Comparison of ENCODE assay signal across 1 cellular context in the genomic region with DNA sequence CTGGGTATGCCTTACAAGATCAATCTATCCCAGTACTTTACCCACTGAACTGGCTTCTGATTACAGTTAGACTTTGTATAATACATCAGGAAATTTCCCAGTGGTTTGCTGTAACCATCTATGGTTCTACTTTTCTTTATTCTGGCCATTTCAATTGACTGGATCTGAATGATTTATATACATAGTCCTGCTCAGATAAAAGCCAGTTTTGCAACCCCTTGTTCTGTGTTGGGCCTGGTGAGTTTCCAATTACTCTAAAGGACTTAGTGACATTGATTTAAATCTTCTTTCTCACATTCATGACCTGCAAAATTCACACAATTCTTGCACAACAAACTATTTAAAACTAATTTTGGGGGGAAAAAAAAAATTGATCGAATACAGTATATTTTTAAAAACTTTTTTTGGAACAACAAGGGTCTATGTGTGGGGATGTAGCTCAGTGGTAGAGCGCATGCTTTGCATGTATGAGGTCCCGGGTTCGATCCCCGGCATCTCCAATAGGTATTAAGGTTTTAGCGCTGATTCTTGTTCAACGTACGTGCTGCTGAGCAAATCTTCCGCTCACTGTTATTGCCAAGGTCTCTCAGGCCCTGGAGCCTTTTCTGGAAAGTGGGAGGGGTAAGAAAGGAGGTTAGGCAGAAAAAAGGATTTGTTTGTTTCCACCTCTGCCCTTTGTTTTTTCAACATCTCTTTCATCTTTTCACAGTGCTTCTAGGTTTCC.
A peak's percentile ranks its signal among the peaks of the same experiment; 100 is the strongest.
TF ChIP-seq lines count a peak whose summit lies in the region.

No MANE protein-coding gene starts in this region.

TF ChIP-seq in HepG2, 621 proteins besides CTCF, POLR2A, EP300 and RAD21 (continued from another document and continues in another):
- TF ChIP-seq, protein P1, sequence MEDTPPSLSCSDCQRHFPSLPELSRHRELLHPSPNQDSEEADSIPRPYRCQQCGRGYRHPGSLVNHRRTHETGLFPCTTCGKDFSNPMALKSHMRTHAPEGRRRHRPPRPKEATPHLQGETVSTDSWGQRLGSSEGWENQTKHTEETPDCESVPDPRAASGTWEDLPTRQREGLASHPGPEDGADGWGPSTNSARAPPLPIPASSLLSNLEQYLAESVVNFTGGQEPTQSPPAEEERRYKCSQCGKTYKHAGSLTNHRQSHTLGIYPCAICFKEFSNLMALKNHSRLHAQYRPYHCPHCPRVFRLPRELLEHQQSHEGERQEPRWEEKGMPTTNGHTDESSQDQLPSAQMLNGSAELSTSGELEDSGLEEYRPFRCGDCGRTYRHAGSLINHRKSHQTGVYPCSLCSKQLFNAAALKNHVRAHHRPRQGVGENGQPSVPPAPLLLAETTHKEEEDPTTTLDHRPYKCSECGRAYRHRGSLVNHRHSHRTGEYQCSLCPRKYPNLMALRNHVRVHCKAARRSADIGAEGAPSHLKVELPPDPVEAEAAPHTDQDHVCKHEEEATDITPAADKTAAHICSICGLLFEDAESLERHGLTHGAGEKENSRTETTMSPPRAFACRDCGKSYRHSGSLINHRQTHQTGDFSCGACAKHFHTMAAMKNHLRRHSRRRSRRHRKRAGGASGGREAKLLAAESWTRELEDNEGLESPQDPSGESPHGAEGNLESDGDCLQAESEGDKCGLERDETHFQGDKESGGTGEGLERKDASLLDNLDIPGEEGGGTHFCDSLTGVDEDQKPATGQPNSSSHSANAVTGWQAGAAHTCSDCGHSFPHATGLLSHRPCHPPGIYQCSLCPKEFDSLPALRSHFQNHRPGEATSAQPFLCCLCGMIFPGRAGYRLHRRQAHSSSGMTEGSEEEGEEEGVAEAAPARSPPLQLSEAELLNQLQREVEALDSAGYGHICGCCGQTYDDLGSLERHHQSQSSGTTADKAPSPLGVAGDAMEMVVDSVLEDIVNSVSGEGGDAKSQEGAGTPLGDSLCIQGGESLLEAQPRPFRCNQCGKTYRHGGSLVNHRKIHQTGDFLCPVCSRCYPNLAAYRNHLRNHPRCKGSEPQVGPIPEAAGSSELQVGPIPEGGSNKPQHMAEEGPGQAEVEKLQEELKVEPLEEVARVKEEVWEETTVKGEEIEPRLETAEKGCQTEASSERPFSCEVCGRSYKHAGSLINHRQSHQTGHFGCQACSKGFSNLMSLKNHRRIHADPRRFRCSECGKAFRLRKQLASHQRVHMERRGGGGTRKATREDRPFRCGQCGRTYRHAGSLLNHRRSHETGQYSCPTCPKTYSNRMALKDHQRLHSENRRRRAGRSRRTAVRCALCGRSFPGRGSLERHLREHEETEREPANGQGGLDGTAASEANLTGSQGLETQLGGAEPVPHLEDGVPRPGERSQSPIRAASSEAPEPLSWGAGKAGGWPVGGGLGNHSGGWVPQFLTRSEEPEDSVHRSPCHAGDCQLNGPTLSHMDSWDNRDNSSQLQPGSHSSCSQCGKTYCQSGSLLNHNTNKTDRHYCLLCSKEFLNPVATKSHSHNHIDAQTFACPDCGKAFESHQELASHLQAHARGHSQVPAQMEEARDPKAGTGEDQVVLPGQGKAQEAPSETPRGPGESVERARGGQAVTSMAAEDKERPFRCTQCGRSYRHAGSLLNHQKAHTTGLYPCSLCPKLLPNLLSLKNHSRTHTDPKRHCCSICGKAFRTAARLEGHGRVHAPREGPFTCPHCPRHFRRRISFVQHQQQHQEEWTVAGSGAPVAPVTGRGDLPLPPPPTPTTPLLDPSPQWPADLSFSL (CRISPR knock-in tag; IDR thresholded peaks at IDR 0.05): no peak
- TF ChIP-seq ZNF331 (CRISPR knock-in tag; IDR thresholded peaks at IDR 0.05) (peak; percentile 73), AKAP8 (CRISPR knock-in tag; IDR thresholded peaks at IDR 0.05) (no peak), BRD4 (CRISPR knock-in tag; IDR thresholded peaks at IDR 0.05) (no peak), SOX6 (IDR thresholded peaks at IDR 0.05) (no peak), SOX6 (CRISPR knock-in tag; IDR thresholded peaks at IDR 0.05) (peak; percentile 39; the same call in 1 of the 2 replicates), REPIN1 (CRISPR knock-in tag; IDR thresholded peaks at IDR 0.05; ENCODE audit: borderline replicate concordance, low read depth) (0 out of 2 replicates have a peak, but pooled peaks have one; percentile 56), JUND (CRISPR knock-in tag; IDR thresholded peaks at IDR 0.05) (no peak), ZNF205 (CRISPR knock-in tag; IDR thresholded peaks at IDR 0.05) (peak; percentile 32; the same call in 1 of the 2 replicates), NFE2L1 (CRISPR knock-in tag; IDR thresholded peaks at IDR 0.05; ENCODE audit: borderline replicate concordance) (no peak), MIER2 (CRISPR knock-in tag; IDR thresholded peaks at IDR 0.05) (no peak), SOX13 (IDR thresholded peaks at IDR 0.05) (no peak), SOX13 (CRISPR knock-in tag; conservative IDR thresholded peaks at IDR 0.05 in 1 of 2, IDR thresholded peaks at IDR 0.05 in 1 of 2) (peak in 1 of 2 experiments; percentile 32; a peak in 2 of 4 replicates), KLF16 (CRISPR knock-in tag; IDR thresholded peaks at IDR 0.05) (peak in 1 of 2 experiments; percentile 61; a peak in 2 of 4 replicates), KMT2B (CRISPR knock-in tag; IDR thresholded peaks at IDR 0.05) (no peak), SP5 (CRISPR knock-in tag; IDR thresholded peaks at IDR 0.05; ENCODE audit: borderline replicate concordance, low read depth) (no peak), ZNF615 (CRISPR knock-in tag; IDR thresholded peaks at IDR 0.05; ENCODE audit: borderline replicate concordance) (no peak), ZNF770 (CRISPR knock-in tag; IDR thresholded peaks at IDR 0.05) (no peak), DR1 (CRISPR knock-in tag; IDR thresholded peaks at IDR 0.05) (no peak), ZNF672 (CRISPR knock-in tag; IDR thresholded peaks at IDR 0.05) (no peak), PITX1 (CRISPR knock-in tag; IDR thresholded peaks at IDR 0.05) (peak; percentile 44; the same call in 1 of the 2 replicates), ZNF747 (CRISPR knock-in tag; IDR thresholded peaks at IDR 0.05; ENCODE audit: borderline replicate concordance) (no peak), ADNP (CRISPR knock-in tag; IDR thresholded peaks at IDR 0.05) (no peak), POLR2AphosphoS5 (IDR thresholded peaks at IDR 0.05; ENCODE audit: low read depth, low read length) (no peak), CEBPG (CRISPR knock-in tag; IDR thresholded peaks at IDR 0.05) (no peak), ZKSCAN8 (CRISPR knock-in tag; IDR thresholded peaks at IDR 0.05; ENCODE audit: borderline replicate concordance) (no peak), ZNF160 (CRISPR knock-in tag; IDR thresholded peaks at IDR 0.05) (no peak), GATAD2A (CRISPR knock-in tag; IDR thresholded peaks at IDR 0.05) (peak; percentile 58), ZNF703 (CRISPR knock-in tag; IDR thresholded peaks at IDR 0.05; ENCODE audit: borderline replicate concordance) (no peak), ZNF333 (CRISPR knock-in tag; IDR thresholded peaks at IDR 0.05; ENCODE audit: borderline replicate concordance) (no peak), ZNF777 (CRISPR knock-in tag; IDR thresholded peaks at IDR 0.05) (no peak), NAIF1 (CRISPR knock-in tag; IDR thresholded peaks at IDR 0.05; ENCODE audit: borderline replicate concordance) (no peak), ELF3 (CRISPR knock-in tag; IDR thresholded peaks at IDR 0.05) (no peak), CREB1 (IDR thresholded peaks at IDR 0.05) (no peak), CREB1 (CRISPR knock-in tag; IDR thresholded peaks at IDR 0.05) (peak; percentile 69), ZNF563 (CRISPR knock-in tag; IDR thresholded peaks at IDR 0.05) (no peak)
- TF ChIP-seq, protein P2, sequence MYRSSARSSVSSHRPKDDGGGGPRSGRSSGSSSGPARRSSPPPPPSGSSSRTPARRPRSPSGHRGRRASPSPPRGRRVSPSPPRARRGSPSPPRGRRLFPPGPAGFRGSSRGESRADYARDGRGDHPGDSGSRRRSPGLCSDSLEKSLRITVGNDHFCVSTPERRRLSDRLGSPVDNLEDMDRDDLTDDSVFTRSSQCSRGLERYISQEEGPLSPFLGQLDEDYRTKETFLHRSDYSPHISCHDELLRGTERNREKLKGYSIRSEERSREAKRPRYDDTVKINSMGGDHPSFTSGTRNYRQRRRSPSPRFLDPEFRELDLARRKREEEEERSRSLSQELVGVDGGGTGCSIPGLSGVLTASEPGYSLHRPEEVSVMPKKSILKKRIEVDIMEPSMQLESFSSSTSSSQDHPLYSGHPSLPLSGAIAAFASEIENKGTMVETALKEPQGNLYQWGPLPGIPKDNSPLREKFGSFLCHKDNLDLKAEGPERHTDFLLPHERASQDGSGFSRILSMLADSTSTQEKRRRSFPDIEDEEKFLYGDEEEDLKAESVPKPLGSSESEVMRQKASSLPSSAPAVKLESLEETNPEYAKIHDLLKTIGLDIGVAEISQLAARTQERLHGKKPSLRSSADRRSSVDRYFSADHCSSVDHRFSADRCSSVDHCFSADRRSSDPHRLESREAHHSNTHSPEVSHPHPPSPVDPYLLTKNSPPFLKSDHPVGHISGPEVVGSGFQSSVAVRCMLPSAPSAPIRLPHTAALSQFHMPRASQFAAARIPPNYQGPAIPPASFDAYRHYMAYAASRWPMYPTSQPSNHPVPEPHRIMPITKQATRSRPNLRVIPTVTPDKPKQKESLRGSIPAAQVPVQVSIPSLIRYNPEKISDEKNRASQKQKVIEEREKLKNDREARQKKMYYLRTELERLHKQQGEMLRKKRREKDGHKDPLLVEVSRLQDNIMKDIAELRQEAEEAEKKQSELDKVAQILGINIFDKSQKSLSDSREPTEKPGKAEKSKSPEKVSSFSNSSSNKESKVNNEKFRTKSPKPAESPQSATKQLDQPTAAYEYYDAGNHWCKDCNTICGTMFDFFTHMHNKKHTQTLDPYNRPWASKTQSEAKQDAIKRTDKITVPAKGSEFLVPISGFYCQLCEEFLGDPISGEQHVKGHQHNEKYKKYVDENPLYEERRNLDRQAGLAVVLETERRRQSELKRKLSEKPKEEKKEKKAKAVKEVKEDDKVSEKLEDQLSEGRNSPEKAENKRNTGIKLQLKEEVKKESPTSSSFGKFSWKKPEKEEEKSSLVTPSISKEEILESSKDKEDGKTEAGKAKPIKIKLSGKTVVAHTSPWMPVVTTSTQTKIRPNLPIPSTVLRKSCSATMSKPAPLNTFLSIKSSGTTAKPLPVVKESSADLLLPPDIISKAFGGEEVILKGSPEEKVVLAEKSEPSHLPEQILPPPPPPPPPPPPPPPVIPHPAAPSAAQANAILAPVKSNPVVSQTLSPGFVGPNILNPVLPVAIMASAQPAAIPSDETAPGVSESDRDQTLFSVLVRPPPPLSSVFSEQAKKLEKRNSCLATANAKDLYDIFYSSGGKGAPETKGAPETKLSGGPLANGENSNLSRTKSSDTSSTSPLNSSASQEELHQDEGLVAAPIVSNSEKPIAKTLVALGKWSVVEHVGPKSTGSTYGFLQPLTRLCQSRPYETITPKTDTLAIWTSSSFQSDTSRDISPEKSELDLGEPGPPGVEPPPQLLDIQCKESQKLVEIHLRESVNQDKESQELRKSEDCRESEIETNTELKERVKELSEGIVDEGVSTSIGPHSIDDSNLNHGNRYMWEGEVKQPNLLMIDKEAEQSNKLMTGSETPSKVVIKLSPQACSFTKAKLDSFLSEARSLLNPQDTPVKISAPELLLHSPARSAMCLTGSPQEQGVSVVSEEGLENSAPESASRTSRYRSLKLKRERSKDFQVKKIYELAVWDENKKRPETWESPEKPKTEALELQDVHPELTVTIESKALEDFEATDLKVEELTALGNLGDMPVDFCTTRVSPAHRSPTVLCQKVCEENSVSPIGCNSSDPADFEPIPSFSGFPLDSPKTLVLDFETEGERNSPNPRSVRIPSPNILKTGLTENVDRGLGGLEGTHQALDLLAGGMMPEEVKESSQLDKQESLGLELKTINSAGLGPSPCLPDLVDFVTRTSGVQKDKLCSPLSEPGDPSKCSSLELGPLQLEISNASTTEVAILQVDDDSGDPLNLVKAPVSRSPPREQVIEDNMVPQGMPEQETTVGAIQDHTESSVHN (CRISPR knock-in tag; IDR thresholded peaks at IDR 0.05): no peak
- TF ChIP-seq, protein P3, sequence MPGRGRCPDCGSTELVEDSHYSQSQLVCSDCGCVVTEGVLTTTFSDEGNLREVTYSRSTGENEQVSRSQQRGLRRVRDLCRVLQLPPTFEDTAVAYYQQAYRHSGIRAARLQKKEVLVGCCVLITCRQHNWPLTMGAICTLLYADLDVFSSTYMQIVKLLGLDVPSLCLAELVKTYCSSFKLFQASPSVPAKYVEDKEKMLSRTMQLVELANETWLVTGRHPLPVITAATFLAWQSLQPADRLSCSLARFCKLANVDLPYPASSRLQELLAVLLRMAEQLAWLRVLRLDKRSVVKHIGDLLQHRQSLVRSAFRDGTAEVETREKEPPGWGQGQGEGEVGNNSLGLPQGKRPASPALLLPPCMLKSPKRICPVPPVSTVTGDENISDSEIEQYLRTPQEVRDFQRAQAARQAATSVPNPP (CRISPR knock-in tag; IDR thresholded peaks at IDR 0.05): no peak
- TF ChIP-seq, protein P4, sequence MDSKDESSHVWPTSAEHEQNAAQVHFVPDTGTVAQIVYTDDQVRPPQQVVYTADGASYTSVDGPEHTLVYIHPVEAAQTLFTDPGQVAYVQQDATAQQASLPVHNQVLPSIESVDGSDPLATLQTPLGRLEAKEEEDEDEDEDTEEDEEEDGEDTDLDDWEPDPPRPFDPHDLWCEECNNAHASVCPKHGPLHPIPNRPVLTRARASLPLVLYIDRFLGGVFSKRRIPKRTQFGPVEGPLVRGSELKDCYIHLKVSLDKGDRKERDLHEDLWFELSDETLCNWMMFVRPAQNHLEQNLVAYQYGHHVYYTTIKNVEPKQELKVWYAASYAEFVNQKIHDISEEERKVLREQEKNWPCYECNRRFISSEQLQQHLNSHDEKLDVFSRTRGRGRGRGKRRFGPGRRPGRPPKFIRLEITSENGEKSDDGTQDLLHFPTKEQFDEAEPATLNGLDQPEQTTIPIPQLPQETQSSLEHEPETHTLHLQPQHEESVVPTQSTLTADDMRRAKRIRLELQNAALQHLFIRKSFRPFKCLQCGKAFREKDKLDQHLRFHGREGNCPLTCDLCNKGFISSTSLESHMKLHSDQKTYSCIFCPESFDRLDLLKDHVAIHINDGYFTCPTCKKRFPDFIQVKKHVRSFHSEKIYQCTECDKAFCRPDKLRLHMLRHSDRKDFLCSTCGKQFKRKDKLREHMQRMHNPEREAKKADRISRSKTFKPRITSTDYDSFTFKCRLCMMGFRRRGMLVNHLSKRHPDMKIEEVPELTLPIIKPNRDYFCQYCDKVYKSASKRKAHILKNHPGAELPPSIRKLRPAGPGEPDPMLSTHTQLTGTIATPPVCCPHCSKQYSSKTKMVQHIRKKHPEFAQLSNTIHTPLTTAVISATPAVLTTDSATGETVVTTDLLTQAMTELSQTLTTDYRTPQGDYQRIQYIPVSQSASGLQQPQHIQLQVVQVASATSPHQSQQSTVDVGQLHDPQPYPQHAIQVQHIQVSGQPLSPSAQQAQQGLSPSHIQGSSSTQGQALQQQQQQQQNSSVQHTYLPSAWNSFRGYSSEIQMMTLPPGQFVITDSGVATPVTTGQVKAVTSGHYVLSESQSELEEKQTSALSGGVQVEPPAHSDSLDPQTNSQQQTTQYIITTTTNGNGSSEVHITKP (CRISPR knock-in tag; IDR thresholded peaks at IDR 0.05; ENCODE audit: low read depth): no peak
